In genomic region chr6:32973934-32974333, GRCh38 we compare ENCODE assay signal across 6 cellular contexts. TPM values are rescaled to one million over a fixed set of nuclear protein-coding genes. Genes with fewer than 3 reads are reported as not detected.
DNase-seq lines count a peak whose midpoint lies in the region; ATAC-seq and TF ChIP-seq lines count a peak whose summit lies in the region.

No MANE protein-coding gene starts in this region.

- CTCF ChIA-PET in CD4-positive, alpha-beta T cell (lab: Charles Lee) = interaction anchor here (0.9 to 13.1 kb wide), 6 partner anchors 10 to 135 kb away, joined by 3 to 177 read pairs (median 6); partner anchors contain the start of genes HLA-DMA and TAP2

- intact Hi-C loops in CD4-positive, alpha-beta T cell (cut with DNase I, micrococcal nuclease) = loop anchor here (2.0 to 5.0 kb wide), 3 partner anchors 79 to 1263 kb away; partner anchors contain the start of genes HMGA1 (in 1 of the 2) and TAP2 (in 1 of the 2)

- H3K27ac Mint-ChIP-seq in CD4-positive, alpha-beta T cell = peak overlapping the region; percentile 100
- peak overlapping the region; percentile 100 for H3K27ac Mint-ChIP-seq in progenitor cell of endocrine pancreas

- no peaks in the 10 kb centered on the region for H3K9me3 Mint-ChIP-seq in CD4-positive, alpha-beta T cell
- no peaks in the 10 kb centered on the region for H3K9me3 Mint-ChIP-seq in progenitor cell of endocrine pancreas (ENCODE audit: low read depth)

- no peaks in the 10 kb centered on the region for H3K9me3 ChIP-seq in CD4-positive, alpha-beta T cell (ENCODE audit: control insufficient read depth, low read length)

- ATAC-seq in CD4-positive, alpha-beta T cell (ENCODE audit: poor library complexity) = no peak
- ATAC-seq in HG02588 (IDR thresholded peaks at IDR 0.05; ENCODE audit: unreplicated experiment) = no peak

- peaks cover 95% of the 10 kb centered on the region for H3K36me3 Mint-ChIP-seq in CD4-positive, alpha-beta T cell (ENCODE audit: low read depth)
- peaks cover 63% of the 10 kb centered on the region for H3K36me3 Mint-ChIP-seq in progenitor cell of endocrine pancreas (ENCODE audit: insufficient read depth)

- H3K4me1 Mint-ChIP-seq in CD4-positive, alpha-beta T cell (ENCODE audit: low read depth) = peaks cover 49% of the 10 kb centered on the region
- H3K4me1 Mint-ChIP-seq in progenitor cell of endocrine pancreas (ENCODE audit: low read depth) = peaks cover 28% of the 10 kb centered on the region

- POLR2A ChIA-PET in CD4-positive, alpha-beta T cell (lab: Charles Lee) = interaction anchor here (0.8 to 12.1 kb wide), 14 partner anchors 8 to 371 kb away, joined by 3 to 444 read pairs (median 67); partner anchors contain the start of genes HLA-DMA, HLA-DMB, PSMB8 and PSMB9

- H3K4me3 Mint-ChIP-seq in CD4-positive, alpha-beta T cell = peak overlapping the region; percentile 98
- H3K4me3 Mint-ChIP-seq in progenitor cell of endocrine pancreas (ENCODE audit: low read depth) = peak overlapping the region; percentile 92

- peak in 2 of 10 experiments; percentile 19 to 34 for DNase-seq in CD4-positive, alpha-beta T cell
- DNase-seq in NB4 (ENCODE audit: low read depth) = peak; percentile 66
- DNase-seq in coronary artery (ENCODE audit: low spot score) = no peak
- no peak for DNase-seq in progenitor cell of endocrine pancreas (ENCODE audit: low spot score, unreplicated experiment)
- DNase-seq in cerebellar nuclear complex (lab: John Stamatoyannopoulos, UW) = no peak

- H3K4me3 ChIP-seq in NB4 (ENCODE audit: low read depth, low read length) = peak overlapping the region; percentile 99
- peak overlapping the region; percentile 85 for H3K4me3 ChIP-seq in coronary artery

- no peak for TF ChIP-seq CTCF in CD4-positive, alpha-beta T cell (IDR thresholded peaks at IDR 0.05)
- TF ChIP-seq CTCF in NB4 (IDR thresholded peaks at IDR 0.05; ENCODE audit: low read depth, low read length) (no peak), coronary artery (IDR thresholded peaks at IDR 0.05) (no peak), progenitor cell of endocrine pancreas (IDR thresholded peaks at IDR 0.05; ENCODE audit: unreplicated experiment) (no peak)

- peak overlapping the region; percentile 87 for H3K27ac ChIP-seq in CD4-positive, alpha-beta T cell (ENCODE audit: low read depth, low read length)
- peak overlapping the region; percentile 76 to 100 for H3K27ac ChIP-seq in coronary artery

- H3K27me3 ChIP-seq in CD4-positive, alpha-beta T cell (ENCODE audit: control insufficient read depth, insufficient read depth, low read length) = no peaks in the 10 kb centered on the region

- TF ChIP-seq POLR2A in NB4 (IDR thresholded peaks at IDR 0.05; ENCODE audit: extremely low read depth, insufficient read length) = no peak

- H3K27me3 Mint-ChIP-seq in CD4-positive, alpha-beta T cell = no peaks in the 10 kb centered on the region
- H3K27me3 Mint-ChIP-seq in progenitor cell of endocrine pancreas = no peaks in the 10 kb centered on the region

RNA-seq across cellular contexts. Expression of gene BRD2, which starts 5.5 kb away (rescaled TPM):
- 100 to 1,000 TPM; 340 to 378 TPM for total RNA-seq in CD4-positive, alpha-beta T cell
- total RNA-seq in progenitor cell of endocrine pancreas = 229 and 238 TPM in 2 replicates

RNA-seq across cellular contexts. Expression of gene HLA-DMA, which starts 21.0 kb away (rescaled TPM):
- 10 to 100 TPM; 14.4 to 16.5 TPM for total RNA-seq in CD4-positive, alpha-beta T cell
- total RNA-seq in progenitor cell of endocrine pancreas = 3.3 and 3.4 TPM in 2 replicates

RNA-seq across cellular contexts. Expression of gene HLA-DMB, which starts 33.1 kb away (rescaled TPM):
- 1 to 10 TPM; 4.6 to 6.0 TPM for total RNA-seq in CD4-positive, alpha-beta T cell
- 1.1 and 1.8 TPM in 2 replicates for total RNA-seq in progenitor cell of endocrine pancreas

RNA-seq across cellular contexts. Expression of gene HLA-DOA, which starts 35.5 kb away (rescaled TPM):
- total RNA-seq in CD4-positive, alpha-beta T cell = 1 to 10 TPM; 5.9 to 6.1 TPM
- 4.1 and 5.6 TPM in 2 replicates for total RNA-seq in progenitor cell of endocrine pancreas
